Comparison of ENCODE assay signal across 19 cellular contexts in genomic region chr9:107557236-107557990, GRCh38.
A peak's percentile ranks its signal among the peaks of the same experiment; 100 is the strongest.
DNase-seq lines count a peak whose midpoint lies in the region; ATAC-seq and TF ChIP-seq lines count a peak whose summit lies in the region.
"Had no signal": no experiment of that assay in that cellular context is flagged by ENCODE, and none has a peak within 500 bp of the region (broad histone marks: within the 10 kb centered on the region; RNA-seq: fewer than 3 reads in every experiment).

No MANE protein-coding gene starts in this region.

- H3K27me3 ChIP-seq in HCT116 (ENCODE audit: insufficient read depth, low read length) = no peaks in the 10 kb centered on the region
- no peaks in the 10 kb centered on the region for H3K27me3 ChIP-seq in gastrocnemius medialis
- H3K27me3 ChIP-seq: vagina had no signal

- peak; percentile 81 for ATAC-seq in HCT116
- ATAC-seq in gastrocnemius medialis = no peak
- no peak for ATAC-seq in GM18511 (IDR thresholded peaks at IDR 0.05; ENCODE audit: unreplicated experiment)
- ATAC-seq: natural killer cell treated with Interleukin-12 subunit alpha and Interleukin-12 subunit beta and Interleukin-15 and Interleukin-18, amount 100 ng/mL, for 72 hours; psoas muscle had no signal

- H3K9ac ChIP-seq in HCT116 (ENCODE audit: low read length) = peak overlapping the region; percentile 28; the same call in 1 of the 2 replicates

- intact Hi-C loops in HCT116 (cut with micrococcal nuclease) = no loop called here
- intact Hi-C loops in gastrocnemius medialis (cut with DNase I; ENCODE audit: low total_unique reads) = no loop called here

- peak; percentile 39; the same call in 1 of the 2 replicates for TF ChIP-seq RAD21 in HCT116 (IDR thresholded peaks at IDR 0.05; ENCODE audit: low read depth)

- POLR2A ChIA-PET in HCT116 (lab: Charles Lee) = interaction anchor here (1.2 kb wide), 1 partner anchor 8 kb away, joined by 3 read pairs; no protein-coding TSS in a partner anchor

- H2AFZ ChIP-seq in HCT116 (ENCODE audit: low read depth, low read length, poor library complexity, severe bottlenecking) = peak overlapping the region; percentile 83

- H3K9me2 ChIP-seq in HCT116 (ENCODE audit: insufficient read depth) = no peaks in the 10 kb centered on the region

- TF ChIP-seq POLR2A in HCT116 (IDR thresholded peaks at IDR 0.05; ENCODE audit: borderline replicate concordance, extremely low read depth, insufficient read depth, insufficient read length) (no peak), gastrocnemius medialis (IDR thresholded peaks at IDR 0.05) (no peak)

- H3K4me1 ChIP-seq in HCT116 (ENCODE audit: control insufficient read depth in 1 of 2, insufficient read depth in 2 of 2, low read length in 2 of 2) (peaks cover 9 to 28% of the 10 kb centered on the region in 2 experiments; a peak in 3 of 4 replicates), gastrocnemius medialis (no peaks in the 10 kb centered on the region)
- H3K4me1 ChIP-seq: psoas muscle, vagina had no signal

- CTCF ChIA-PET in HCT116 (lab: Charles Lee) = no interaction called here

- no peaks in the 10 kb centered on the region for H3K9me3 ChIP-seq in HCT116 (ENCODE audit: control insufficient read depth in 1 of 2, insufficient read depth in 1 of 2, low read depth in 1 of 2, low read length in 2 of 2)
- no peaks in the 10 kb centered on the region for H3K9me3 ChIP-seq in gastrocnemius medialis
- H3K9me3 ChIP-seq: psoas muscle, vagina had no signal

- BruUV-seq in HCT116 (replicated peaks; lab: Mats Ljungman, UMichigan) = no TSS peak

- H3K79me2 ChIP-seq in HCT116 (ENCODE audit: insufficient read depth, low read length) = no peaks in the 10 kb centered on the region

- H4K20me1 ChIP-seq in HCT116 (ENCODE audit: insufficient read depth) = no peaks in the 10 kb centered on the region

- TF ChIP-seq CTCF in HCT116 (IDR thresholded peaks at IDR 0.05 in 2 of 3, conservative IDR thresholded peaks at IDR 0.05 in 1 of 3; ENCODE audit: borderline replicate concordance in 1 of 3, insufficient read depth in 1 of 3, low read depth in 2 of 3, low read length in 2 of 3) (no peak), gastrocnemius medialis (IDR thresholded peaks at IDR 0.05 in 4 of 5, conservative IDR thresholded peaks at IDR 0.05 in 1 of 5) (no peak)

- H3K36me3 ChIP-seq in HCT116 (ENCODE audit: control insufficient read depth in 1 of 2, insufficient read depth in 2 of 2, low read length in 2 of 2) = no peaks in the 10 kb centered on the region
- no peaks in the 10 kb centered on the region for H3K36me3 ChIP-seq in gastrocnemius medialis
- H3K36me3 ChIP-seq: vagina had no signal

- RAD21 ChIA-PET in HCT116 (lab: Charles Lee; ENCODE audit: low non-redundant PET in 1 of 2, low total read pairs in 2 of 2, uncharacterized antibody in 2 of 2, unreplicated experiment in 2 of 2) = interaction anchor here in 1 of 2 experiments (0.6 to 0.7 kb wide), 2 partner anchors 20 to 231 kb away, joined by 3 to 4 read pairs; no protein-coding TSS in a partner anchor

- DNase-seq in HCT116 (ENCODE audit: low read depth, low spot score) (peak; percentile 79), SW480 (ENCODE audit: low spot score) (peak; percentile 17), glomerular visceral epithelial cell (ENCODE audit: extremely low spot score) (peak; percentile 13), renal cortical epithelial cell (ENCODE audit: low read depth) (peak; percentile 30), gastrocnemius medialis (no peak)
- no peak for DNase-seq in activated CD4-positive, alpha-beta T cell treated with anti-CD3 and anti-CD28 coated beads, Interleukin-2, amount 50 U/mL, for 1 hour
- DNase-seq in activated CD8-positive, alpha-beta memory T cell treated with anti-CD3 and anti-CD28 coated beads for 24 hours = no peak
- DNase-seq: activated CD4-positive, alpha-beta T cell treated with anti-CD3 and anti-CD28 coated beads, Interleukin-2, amount 10 ng/mL, durations not matched to agents 7 days and 5 days; activated naive CD4-positive, alpha-beta T cell treated with Interleukin-2 at 50 U/mL for 16 hours; activated T-cell treated with anti-CD3 and anti-CD28 coated beads for 4 hours; CD8-positive, alpha-beta memory T cell; immature natural killer cell; NCI-H2081; NCI-H524 treated with DMSO at 0.1 percent for 48 hours; psoas muscle had no signal

- H3K4me3 ChIP-seq in HCT116 (replicated peaks in 1 of 2; ENCODE audit: low read depth in 1 of 2, low read length in 2 of 2) = peak overlapping the region in 1 of 2 experiments; percentile 17; a peak in 1 of 4 replicates
- H3K4me3 ChIP-seq in gastrocnemius medialis = no peak overlapping the region
- H3K4me3 ChIP-seq: coronary artery, psoas muscle, vagina had no signal

- H3K27ac ChIP-seq in HCT116 (ENCODE audit: low read depth, low read length) (0 out of 2 replicates have a peak overlapping the region, but pooled peaks have one; percentile 10), gastrocnemius medialis (no peak overlapping the region)
- H3K27ac ChIP-seq: coronary artery, psoas muscle, vagina had no signal

- peak overlapping the region; percentile 64 for H3K4me2 ChIP-seq in HCT116 (ENCODE audit: low read length)

- in situ Hi-C loops in gastrocnemius medialis (cut with MboI; ENCODE audit: low sequenced_read_pairs in 4 of 4) = loop anchor here in 1 of 4 donors (25.0 kb wide), 1 partner anchor 105 kb away; no protein-coding TSS in a partner anchor

TF ChIP-seq in HCT116, 20 proteins besides CTCF, POLR2A, EP300 and RAD21:
- TF ChIP-seq FOSL1 (IDR thresholded peaks at IDR 0.05; ENCODE audit: low read depth) (peak; percentile 96), JUND (IDR thresholded peaks at IDR 0.05) (peak; percentile 96), ELF1 (IDR thresholded peaks at IDR 0.05; ENCODE audit: borderline replicate concordance, low read depth) (no peak), EZH2 (IDR thresholded peaks at IDR 0.05) (no peak), CEBPB (IDR thresholded peaks at IDR 0.05; ENCODE audit: low read depth) (peak; percentile 59), SRF (IDR thresholded peaks at IDR 0.05; ENCODE audit: low read depth) (peak; percentile 61; the same call in 1 of the 2 replicates), MAX (IDR thresholded peaks at IDR 0.05) (peak; percentile 73), CBX3 (IDR thresholded peaks at IDR 0.05; ENCODE audit: low read depth) (peak; percentile 90), ZFX (IDR thresholded peaks at IDR 0.05) (no peak; the same call in 1 of the 2 replicates), SP1 (IDR thresholded peaks at IDR 0.05; ENCODE audit: low read depth) (peak; percentile 92), SIN3A (IDR thresholded peaks at IDR 0.05; ENCODE audit: low read depth) (peak; percentile 60; the same call in 1 of the 2 replicates)
- TF ChIP-seq, protein P1, sequence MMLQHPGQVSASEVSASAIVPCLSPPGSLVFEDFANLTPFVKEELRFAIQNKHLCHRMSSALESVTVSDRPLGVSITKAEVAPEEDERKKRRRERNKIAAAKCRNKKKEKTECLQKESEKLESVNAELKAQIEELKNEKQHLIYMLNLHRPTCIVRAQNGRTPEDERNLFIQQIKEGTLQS (IDR thresholded peaks at IDR 0.05) = no peak

Comparison
In these comparisons a context has a peak if more than half of its experiments do, and no peak if none do; other contexts are left out.
1. DNase-seq: peak in HCT116 (single experiment), SW480 (single experiment), glomerular visceral epithelial cell (single experiment) and renal cortical epithelial cell (single experiment); none in gastrocnemius medialis (0 of 2), activated CD4-positive, alpha-beta T cell treated with anti-CD3 and anti-CD28 coated beads, Interleukin-2, amount 50 U/mL, for 1 hour (single experiment) and activated CD8-positive, alpha-beta memory T cell treated with anti-CD3 and anti-CD28 coated beads for 24 hours (single experiment).